In the genomic region with DNA sequence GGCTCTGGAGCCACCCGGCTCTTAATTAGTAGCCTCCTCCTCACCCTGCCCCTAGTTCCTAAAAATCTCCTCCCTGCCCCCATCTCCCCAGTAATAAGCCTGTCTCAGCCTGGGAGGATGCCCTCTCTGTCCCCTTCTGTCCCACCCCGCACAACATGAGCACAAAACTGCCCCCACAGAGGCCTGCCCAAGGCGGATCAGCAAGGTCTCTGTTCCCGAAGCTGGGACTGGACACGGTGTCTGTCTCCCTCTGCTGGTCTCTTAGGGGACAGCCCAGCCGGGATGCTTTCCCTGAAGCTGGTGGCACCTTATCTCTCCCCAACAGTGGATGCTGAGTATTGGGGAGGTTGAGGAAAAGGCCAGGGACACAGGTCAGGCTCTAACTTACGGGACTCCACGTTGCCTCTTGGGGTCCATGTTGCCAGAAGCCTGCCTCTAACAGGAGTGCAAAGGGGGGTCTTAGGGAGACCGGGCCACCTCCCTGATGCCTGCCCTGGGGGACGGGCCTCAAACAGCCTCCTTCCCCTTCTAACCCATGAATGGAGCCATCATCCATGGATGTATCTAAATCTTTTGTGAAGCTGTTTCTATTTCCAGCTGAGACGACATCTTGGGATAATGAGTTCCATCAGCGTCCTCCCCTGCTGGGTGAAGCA, we compare ENCODE assay signal across 8 cellular contexts. TPM values are rescaled to one million over a fixed set of nuclear protein-coding genes. Genes with fewer than 3 reads are reported as not detected.
DNase-seq lines count a peak whose midpoint lies in the region; ATAC-seq and TF ChIP-seq lines count a peak whose summit lies in the region.

No MANE protein-coding gene starts in this region.

- no peak overlapping the region for H3K4me3 ChIP-seq in left lung

- peak; percentile 92 for TF ChIP-seq CTCF in CD4-positive, alpha-beta T cell (IDR thresholded peaks at IDR 0.05)
- peak; percentile 93 to 97 for TF ChIP-seq CTCF in left lung (IDR thresholded peaks at IDR 0.05)

- no peak overlapping the region for H3K27ac ChIP-seq in CD4-positive, alpha-beta T cell (ENCODE audit: low read depth, low read length)
- peak overlapping the region in 1 of 2 donors; percentile 80 for H3K27ac ChIP-seq in left lung

- peak; percentile 72 to 85 (median 80) for DNase-seq in CD4-positive, alpha-beta T cell
- DNase-seq in H4 (ENCODE audit: low spot score): peak; percentile 62
- peak; percentile 17 for DNase-seq in NCI-H345 treated with DMSO at 0.1 percent for 48 hours (lab: John Stamatoyannopoulos, UW; ENCODE audit: unreplicated experiment)
- DNase-seq in activated CD4-positive, alpha-beta T cell treated with anti-CD3 and anti-CD28 coated beads for 24 hours (ENCODE audit: low read depth in 2 of 2): peak; percentile 80
- DNase-seq in cerebellum (ENCODE audit: low spot score): peak; percentile 82
- peak; percentile 83 to 91 for DNase-seq in left lung
- peak; percentile 67 to 79 (median 76) for DNase-seq in stimulated activated CD4-positive, alpha-beta T cell treated with anti-CD3 and anti-CD28 coated beads, TNF-alpha, amount 100 ng/mL, for 24 hours (ENCODE audit: low read depth in 3 of 3)
- no peak for DNase-seq in HPDE6-E6E7 (ENCODE audit: extremely low spot score)

- H3K36me3 Mint-ChIP-seq in CD4-positive, alpha-beta T cell (ENCODE audit: low read depth): no peaks in the 10 kb centered on the region

- H3K4me3 Mint-ChIP-seq in CD4-positive, alpha-beta T cell: no peak overlapping the region

- peaks cover 4 to 32% of the 10 kb centered on the region in 2 donors for H3K4me1 ChIP-seq in left lung

- intact Hi-C loops in CD4-positive, alpha-beta T cell (cut with DNase I, micrococcal nuclease): loop anchor here (1.0 to 10.0 kb wide), 8 partner anchors 25 to 425 kb away; a partner anchor contains a TSS
- intact Hi-C loops in left lung (cut with DNase I): no loop called here

- H3K9me3 ChIP-seq in CD4-positive, alpha-beta T cell (ENCODE audit: control insufficient read depth, low read length): no peaks in the 10 kb centered on the region
- no peaks in the 10 kb centered on the region for H3K9me3 ChIP-seq in left lung

- peaks cover 5% of the 10 kb centered on the region for H3K4me1 Mint-ChIP-seq in CD4-positive, alpha-beta T cell (ENCODE audit: low read depth)

- peak; percentile 99 for ATAC-seq in CD4-positive, alpha-beta T cell (ENCODE audit: poor library complexity)
- peak; percentile 91 for ATAC-seq in left lung

- no peaks in the 10 kb centered on the region for H3K36me3 ChIP-seq in left lung

- CTCF ChIA-PET in CD4-positive, alpha-beta T cell (lab: Charles Lee): interaction anchor here (0.5 to 6.0 kb wide), 42 partner anchors 9 to 1446 kb away, joined by 3 to 241 read pairs (median 5); a partner anchor contains a TSS

- POLR2A ChIA-PET in CD4-positive, alpha-beta T cell (lab: Charles Lee): interaction anchor here (0.6 to 4.0 kb wide), 11 partner anchors 9 to 121 kb away, joined by 3 to 56 read pairs (median 3); a partner anchor contains a TSS

- no peaks in the 10 kb centered on the region for H3K27me3 ChIP-seq in CD4-positive, alpha-beta T cell (ENCODE audit: control insufficient read depth, insufficient read depth, low read length)
- H3K27me3 ChIP-seq in left lung: no peaks in the 10 kb centered on the region

- no peaks in the 10 kb centered on the region for H3K9me3 Mint-ChIP-seq in CD4-positive, alpha-beta T cell

- H3K27ac Mint-ChIP-seq in CD4-positive, alpha-beta T cell: no peak overlapping the region

- H3K27me3 Mint-ChIP-seq in CD4-positive, alpha-beta T cell: peaks cover 4% of the 10 kb centered on the region

RNA-seq across cellular contexts. Expression of a gene that starts 9.2 kb away (rescaled TPM):
- 10 to 100 TPM; 19.3 to 20.3 TPM for total RNA-seq in CD4-positive, alpha-beta T cell
- 7.3 and 8.3 TPM in 2 replicates for total RNA-seq in H4 (2014; rRNA removed; shearing (Covaris generic))
- total RNA-seq in cerebellum (19.6 TPM), left lung (10 to 100 TPM; 18.4 to 21.5 TPM)

RNA-seq across cellular contexts. Expression of a gene that starts 9.2 kb away (rescaled TPM):
- total RNA-seq in CD4-positive, alpha-beta T cell: 1 to 10 TPM; 6.0 to 6.9 TPM
- total RNA-seq in H4 (2014; rRNA removed; shearing (Covaris generic)): 7.0 and 8.3 TPM in 2 replicates
- 0.27 TPM for total RNA-seq in cerebellum
- 1 to 10 TPM; 7.3 to 9.2 TPM for total RNA-seq in left lung

RNA-seq across cellular contexts. Expression of a gene that starts 19.0 kb away (rescaled TPM):
- 10 to 100 TPM; 42.0 to 45.5 TPM for total RNA-seq in CD4-positive, alpha-beta T cell
- total RNA-seq in H4 (2014; rRNA removed; shearing (Covaris generic)): 212 and 231 TPM in 2 replicates
- total RNA-seq in cerebellum: 41.6 TPM
- total RNA-seq in left lung: 100 to 1,000 TPM; 138 to 173 TPM

RNA-seq across cellular contexts. Expression of a gene that starts 21.3 kb away (rescaled TPM):
- total RNA-seq in CD4-positive, alpha-beta T cell: 100 to 1,000 TPM; 205 to 212 TPM
- not detected in 2 replicates for total RNA-seq in H4 (2014; rRNA removed; shearing (Covaris generic))
- total RNA-seq in cerebellum (not detected), left lung (10 to 100 TPM in 1 of 2 donors, 1 to 10 TPM in 1; 8.0 to 15.5 TPM)

RNA-seq across cellular contexts. Expression of a gene that starts 29.3 kb away (rescaled TPM):
- total RNA-seq in CD4-positive, alpha-beta T cell: 10 to 100 TPM; 31.7 to 39.5 TPM
- 71.6 and 77.4 TPM in 2 replicates for total RNA-seq in H4 (2014; rRNA removed; shearing (Covaris generic))
- total RNA-seq in cerebellum (4.3 TPM), left lung (10 to 100 TPM; 67.7 to 77.3 TPM)

Comparison
In these comparisons a context has a peak if more than half of its experiments do, and no peak if none do; other contexts are left out.
1. intact Hi-C loops: an anchor here in CD4-positive, alpha-beta T cell (1.0 to 10.0 kb wide); none called in left lung.